Comparison of ENCODE assay signal across 1 cellular context in the genomic region with DNA sequence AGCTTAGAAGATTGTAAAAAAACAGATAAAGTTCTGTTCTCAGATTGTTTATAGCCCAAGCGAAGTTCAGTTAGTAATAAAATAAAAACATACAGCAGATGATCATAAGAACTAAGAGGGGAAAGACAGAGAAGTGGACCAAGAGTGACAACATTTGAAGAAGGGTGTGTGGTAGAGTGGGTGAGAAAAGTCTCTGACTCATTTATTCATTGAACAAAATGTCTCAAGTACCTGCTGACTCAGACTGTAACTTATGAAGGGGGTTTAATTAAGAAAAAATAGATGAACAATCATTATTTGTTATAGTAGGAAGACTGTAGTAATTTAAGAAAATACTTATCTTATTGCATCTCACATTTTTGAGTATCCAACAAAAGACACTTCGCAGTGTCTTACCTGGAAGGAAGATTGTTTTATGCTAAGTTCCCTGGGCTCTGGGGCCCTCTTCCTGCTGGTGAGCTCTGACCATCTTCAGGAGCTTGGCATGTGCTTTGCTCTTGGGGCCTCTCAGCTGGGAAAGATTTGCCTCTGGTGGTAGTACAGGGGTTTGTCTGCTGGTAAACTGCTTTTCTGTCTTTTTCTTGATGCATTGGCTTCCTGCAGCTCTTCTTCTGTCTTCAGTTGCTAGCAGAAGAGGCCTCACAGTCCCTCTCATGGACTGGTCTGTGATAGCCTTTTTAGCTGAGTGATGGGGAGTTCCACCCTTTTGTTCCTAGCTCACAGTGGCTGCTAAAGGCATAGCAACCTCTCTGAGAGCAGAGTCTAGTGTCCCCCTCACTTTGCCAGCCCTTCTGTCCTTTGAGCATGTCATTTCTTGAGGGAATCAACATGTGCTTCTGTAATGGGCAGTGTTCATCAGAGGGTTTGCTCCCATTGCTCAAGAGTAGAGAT.
TF ChIP-seq lines count a peak whose summit lies in the region.

No MANE protein-coding gene starts in this region.

TF ChIP-seq in H1, 55 proteins besides CTCF, POLR2A, EP300 and RAD21:
- TF ChIP-seq SAP30 (IDR thresholded peaks at IDR 0.05; ENCODE audit: insufficient read depth, insufficient replicate concordance, low read length) = no peak
- no peak for TF ChIP-seq SUZ12 (IDR thresholded peaks at IDR 0.05; ENCODE audit: low read length)
- no peak for TF ChIP-seq RXRA (IDR thresholded peaks at IDR 0.05; ENCODE audit: insufficient read depth, low read depth, low read length)
- no peak for TF ChIP-seq BRCA1 (IDR thresholded peaks at IDR 0.05; ENCODE audit: low read depth, low read length)
- TF ChIP-seq JUN (IDR thresholded peaks at IDR 0.05; ENCODE audit: low read depth, low read length) = no peak
- no peak for TF ChIP-seq RBBP5 (IDR thresholded peaks at IDR 0.05; ENCODE audit: borderline replicate concordance, low read depth, low read length)
- TF ChIP-seq CBX5 (IDR thresholded peaks at IDR 0.05; ENCODE audit: low read depth, low read length) = no peak
- no peak for TF ChIP-seq EZH2 (IDR thresholded peaks at IDR 0.05; ENCODE audit: low read depth, low read length, severe bottlenecking)
- TF ChIP-seq EGR1 (IDR thresholded peaks at IDR 0.05; ENCODE audit: borderline replicate concordance, low read depth, low read length) = no peak
- TF ChIP-seq CHD1 (IDR thresholded peaks at IDR 0.05; ENCODE audit: low read depth, low read length) = no peak
- no peak for TF ChIP-seq SP4 (IDR thresholded peaks at IDR 0.05; ENCODE audit: low read length)
- no peak for TF ChIP-seq CHD2 (IDR thresholded peaks at IDR 0.05; ENCODE audit: low read length)
- no peak for TF ChIP-seq JUND (IDR thresholded peaks at IDR 0.05; ENCODE audit: low read length)
- TF ChIP-seq TCF12 (IDR thresholded peaks at IDR 0.05; ENCODE audit: low read depth, low read length) = no peak
- TF ChIP-seq TAF7 (optimal IDR thresholded peaks at IDR 0.05; ENCODE audit: borderline replicate concordance, low read depth, low read length) = no peak
- TF ChIP-seq KDM1A (IDR thresholded peaks at IDR 0.05; ENCODE audit: borderline replicate concordance, low read length) = no peak
- no peak for TF ChIP-seq YY1 (IDR thresholded peaks at IDR 0.05; ENCODE audit: low read depth, low read length)
- no peak for TF ChIP-seq SRF (IDR thresholded peaks at IDR 0.05; ENCODE audit: low read depth, low read length)
- TF ChIP-seq ZNF274 (IDR thresholded peaks at IDR 0.05; ENCODE audit: borderline replicate concordance, extremely low read depth, low read length) = no peak
- TF ChIP-seq SIX5 (IDR thresholded peaks at IDR 0.05; ENCODE audit: low read depth, low read length) = no peak
TF ChIP-seq in H1: peak in this region for 0.
